ENCODE assay signal across 8 cellular contexts in genomic region chr17:45060382-45060823, GRCh38. TPM values are rescaled to one million over a fixed set of nuclear protein-coding genes. Genes with fewer than 3 reads are reported as not detected.
DNase-seq lines count a peak whose midpoint lies in the region; ATAC-seq lines count a peak whose summit lies in the region.

No MANE protein-coding gene starts in this region.

- DNase-seq in CD4-positive, CD25-positive, alpha-beta regulatory T cell, result no peak
- no peak for DNase-seq in EL
- no peak for DNase-seq in kidney tubule cell (ENCODE audit: low spot score)

- no peaks in the 10 kb centered on the region for H3K9me3 ChIP-seq in CD4-positive, CD25-positive, alpha-beta regulatory T cell (ENCODE audit: control insufficient read depth in 2 of 2, low read length in 2 of 2)
- H3K9me3 ChIP-seq in HUES48 (ENCODE audit: control insufficient read depth, insufficient read depth, low read length) (no peaks in the 10 kb centered on the region), mononuclear cell (ENCODE audit: low read depth, low read length) (no peaks in the 10 kb centered on the region)

- H3K4me3 ChIP-seq in CD4-positive, CD25-positive, alpha-beta regulatory T cell (ENCODE audit: low read depth, low read length), result peak overlapping the region; percentile 94
- H3K4me3 ChIP-seq in HUES48 (ENCODE audit: low read depth, low read length) (peak overlapping the region; percentile 89), mononuclear cell (ENCODE audit: low read length) (peak overlapping the region; percentile 96)

- H3K4me1 ChIP-seq in CD4-positive, CD25-positive, alpha-beta regulatory T cell (ENCODE audit: control insufficient read depth, insufficient read depth, low read length, poor library complexity, severe bottlenecking), result peaks cover 31% of the 10 kb centered on the region
- H3K4me1 ChIP-seq in HUES48 (ENCODE audit: control insufficient read depth, insufficient read depth, low read length) (0 out of 2 replicates have a peak, but pooled peaks cover 8% of the 10 kb centered on the region), mononuclear cell (ENCODE audit: insufficient read depth, low read length) (peaks cover 55% of the 10 kb centered on the region)

- no peaks in the 10 kb centered on the region for H3K36me3 Mint-ChIP-seq in CD4-positive, CD25-positive, alpha-beta regulatory T cell

- peak overlapping the region; percentile 67 for H3K9ac ChIP-seq in HUES48 (ENCODE audit: low read depth, low read length)

- H3K27ac ChIP-seq in CD4-positive, CD25-positive, alpha-beta regulatory T cell (ENCODE audit: insufficient read depth, low read length, poor library complexity, severe bottlenecking), result peak overlapping the region; percentile 90
- peak overlapping the region; percentile 82 for H3K27ac ChIP-seq in HUES48 (ENCODE audit: low read depth, low read length)
- H3K27ac ChIP-seq in cingulate gyrus (ENCODE audit: low read depth, low read length), result peak overlapping the region; percentile 97

- H3K36me3 ChIP-seq in CD4-positive, CD25-positive, alpha-beta regulatory T cell (ENCODE audit: control insufficient read depth, insufficient read depth, low read length), result no peaks in the 10 kb centered on the region
- peaks cover 11% of the 10 kb centered on the region for H3K36me3 ChIP-seq in HUES48 (ENCODE audit: control insufficient read depth, insufficient read depth, low read length)

- H3K27ac Mint-ChIP-seq in CD4-positive, CD25-positive, alpha-beta regulatory T cell, result peak overlapping the region; percentile 97 to 98 (median 98)

- no peaks in the 10 kb centered on the region for H3K9me3 Mint-ChIP-seq in CD4-positive, CD25-positive, alpha-beta regulatory T cell

- no peaks in the 10 kb centered on the region for H3K27me3 Mint-ChIP-seq in CD4-positive, CD25-positive, alpha-beta regulatory T cell

- peak overlapping the region; percentile 92 to 100 (median 99) for H3K4me3 Mint-ChIP-seq in CD4-positive, CD25-positive, alpha-beta regulatory T cell

- H3K27me3 ChIP-seq in CD4-positive, CD25-positive, alpha-beta regulatory T cell (ENCODE audit: control insufficient read depth, insufficient read depth, low read length), result no peaks in the 10 kb centered on the region
- H3K27me3 ChIP-seq in HUES48 (ENCODE audit: control insufficient read depth, insufficient read depth, low read length) (no peaks in the 10 kb centered on the region), mononuclear cell (ENCODE audit: insufficient read depth, low read length) (no peaks in the 10 kb centered on the region)

- no peak for ATAC-seq in CD4-positive, CD25-positive, alpha-beta regulatory T cell (ENCODE audit: low read depth in 2 of 2)
- ATAC-seq in GM18858 (IDR thresholded peaks at IDR 0.05; ENCODE audit: unreplicated experiment) (no peak), GM19455 (IDR thresholded peaks at IDR 0.05; ENCODE audit: unreplicated experiment) (no peak)

- H3K4me1 Mint-ChIP-seq in CD4-positive, CD25-positive, alpha-beta regulatory T cell, result peaks cover 0 to 65% (median 41%) of the 10 kb centered on the region in 4 donors

RNA-seq across cellular contexts. Expression of gene NMT1, which starts 0.7 kb away (rescaled TPM):
- total RNA-seq in CD4-positive, CD25-positive, alpha-beta regulatory T cell, result 87.2 TPM
- 10 to 100 TPM; 34.6 to 72.0 (median 53.8) TPM for polyA plus RNA-seq in CD4-positive, CD25-positive, alpha-beta regulatory T cell
- total RNA-seq in mononuclear cell, result 35.2 TPM

RNA-seq across cellular contexts. Expression of gene DCAKD, which starts 9.0 kb away (rescaled TPM):
- total RNA-seq in CD4-positive, CD25-positive, alpha-beta regulatory T cell, result 20.7 TPM
- 10 to 100 TPM in 3 of 4 donors, 1 to 10 TPM in 1; 10.0 to 15.2 (median 13.5) TPM for polyA plus RNA-seq in CD4-positive, CD25-positive, alpha-beta regulatory T cell
- total RNA-seq in mononuclear cell, result 8.9 TPM
